8 cellular contexts compared by ENCODE assay signal in the genomic region with DNA sequence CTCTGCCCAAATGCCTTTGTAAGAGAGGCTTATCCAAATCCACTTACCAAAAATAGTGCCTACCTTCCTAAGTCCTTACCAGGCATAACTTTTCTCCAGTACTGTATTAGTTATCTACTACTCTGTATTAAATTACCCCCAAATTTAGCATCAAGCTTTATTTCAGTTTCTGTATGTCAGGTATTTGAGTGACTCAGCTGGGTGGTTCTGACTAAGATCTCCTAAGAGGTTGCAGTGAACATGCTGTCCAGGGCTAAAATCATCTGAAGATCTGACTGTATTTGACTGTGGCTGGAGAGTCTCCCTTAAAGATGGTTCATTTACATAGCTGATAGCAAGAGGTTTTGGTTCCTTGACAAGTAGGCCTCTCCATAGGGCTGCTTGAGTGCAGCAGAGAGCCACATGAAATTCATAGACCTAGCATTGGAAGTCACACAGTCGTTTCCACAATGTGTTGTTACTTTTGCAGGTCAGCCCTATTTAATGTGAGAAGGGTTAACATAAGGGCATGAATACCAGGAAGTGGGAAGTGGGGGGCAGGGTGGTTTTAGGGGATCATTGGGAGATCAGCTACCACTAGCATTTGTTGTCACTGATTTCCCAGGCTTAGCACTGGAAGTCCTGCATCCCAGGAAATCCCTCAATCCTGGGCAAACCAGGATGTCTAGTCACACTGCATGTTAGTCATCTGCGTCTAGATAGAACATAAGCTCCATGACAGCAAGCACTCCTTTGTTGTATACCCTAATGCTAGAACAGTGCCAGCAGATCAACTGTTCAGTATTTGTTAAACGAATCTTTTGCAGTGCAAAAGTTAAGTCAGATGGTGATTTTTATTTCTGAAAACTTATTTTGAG. TPM values are rescaled to one million over a fixed set of nuclear protein-coding genes. Genes with fewer than 3 reads are reported as not detected.
A peak's percentile ranks its signal among the peaks of the same experiment; 100 is the strongest.
DNase-seq lines count a peak whose midpoint lies in the region; ATAC-seq and TF ChIP-seq lines count a peak whose summit lies in the region.

No MANE protein-coding gene starts in this region.

- no peaks in the 10 kb centered on the region for H3K36me3 Mint-ChIP-seq in mesothelial cell of epicardium

- peaks cover 42% of the 10 kb centered on the region for H3K4me1 Mint-ChIP-seq in mesothelial cell of epicardium

- no peaks in the 10 kb centered on the region for H3K27me3 Mint-ChIP-seq in mesothelial cell of epicardium (ENCODE audit: low read depth)

- peak overlapping the region; percentile 54 for H3K27ac Mint-ChIP-seq in mesothelial cell of epicardium

- peak overlapping the region; percentile 93 for H3K4me3 Mint-ChIP-seq in mesothelial cell of epicardium

- ATAC-seq in GM21515 (IDR thresholded peaks at IDR 0.05; ENCODE audit: unreplicated experiment) = peak; percentile 72

- DNase-seq in GM10266 (ENCODE audit: extremely low spot score) (peak; percentile 47), HS-27A (ENCODE audit: low read depth) (peak; percentile 56), amniotic stem cell (lab: John Stamatoyannopoulos, UW) (peak; percentile 59), mesothelial cell of epicardium (ENCODE audit: low spot score in 2 of 2, unreplicated experiment in 2 of 2) (no peak), NCI-H1092 (lab: John Stamatoyannopoulos, UW) (no peak), SHP77 treated with DMSO at 0.1 percent for 48 hours (lab: John Stamatoyannopoulos, UW) (no peak), NCI-H2029 (lab: John Stamatoyannopoulos, UW) (no peak)

- no peaks in the 10 kb centered on the region for H3K9me3 Mint-ChIP-seq in mesothelial cell of epicardium

- no peak for TF ChIP-seq CTCF in GM10266 (IDR thresholded peaks at IDR 0.05; ENCODE audit: control insufficient read depth, insufficient read depth, low read depth, missing control alignments)
- no peak for TF ChIP-seq CTCF in mesothelial cell of epicardium (IDR thresholded peaks at IDR 0.05; ENCODE audit: unreplicated experiment)

RNA-seq across cellular contexts. Expression of a gene that starts 2.0 kb away (rescaled TPM):
- 24.2 to 25.5 TPM (median 25.1 TPM) in 3 replicates for total RNA-seq in mesothelial cell of epicardium

Comparison
In these comparisons a context has a peak if more than half of its experiments do, and no peak if none do; other contexts are left out.
1. DNase-seq: peak in GM10266 (single experiment), HS-27A (single experiment) and amniotic stem cell (single experiment); none in mesothelial cell of epicardium (0 of 2), NCI-H1092 (single experiment), SHP77 treated with DMSO at 0.1 percent for 48 hours (single experiment) and NCI-H2029 (single experiment).